8 cellular contexts compared by ENCODE assay signal in genomic region chr1:120665250-120665577, GRCh38. TPM values are rescaled to one million over a fixed set of nuclear protein-coding genes. Genes with fewer than 3 reads are reported as not detected.
A peak's percentile ranks its signal among the peaks of the same experiment; 100 is the strongest.
DNase-seq lines count a peak whose midpoint lies in the region; ATAC-seq and TF ChIP-seq lines count a peak whose summit lies in the region.
"Not testable (repeated sequence)": the region's sequence is repeated elsewhere in the genome, so short reads cannot be mapped to it uniquely, and the experiment has no call there.

No MANE protein-coding gene starts in this region.

- H3K27me3 Mint-ChIP-seq in nephron progenitor cell (ENCODE audit: low read depth, poor library complexity): not testable (repeated sequence)

- peak overlapping the region; percentile 89 for H3K4me3 Mint-ChIP-seq in nephron progenitor cell

- H3K27me3 ChIP-seq in IMR-90 (ENCODE audit: control insufficient read depth, insufficient read depth, low read length); body of pancreas: not testable (repeated sequence)

- not testable (repeated sequence) for H3K4ac ChIP-seq in IMR-90 (ENCODE audit: low read depth, low read length)

- not testable (repeated sequence) for TF ChIP-seq POLR2A in IMR-90 (IDR thresholded peaks at IDR 0.05; ENCODE audit: low read depth, low read length); body of pancreas (IDR thresholded peaks at IDR 0.05)

- not testable (repeated sequence) for H2BK15ac ChIP-seq in IMR-90 (ENCODE audit: low read depth, low read length)

- not testable (repeated sequence) for H4K20me1 ChIP-seq in IMR-90 (ENCODE audit: insufficient read depth, low read length)

- peak overlapping the region; percentile 45 for H3K27ac Mint-ChIP-seq in nephron progenitor cell

- H2BK5ac ChIP-seq in IMR-90 (ENCODE audit: low read depth, low read length, poor library complexity, severe bottlenecking): not testable (repeated sequence)

- not testable (repeated sequence) for H2AK9ac ChIP-seq in IMR-90 (replicated peaks; ENCODE audit: low read depth, low read length, poor library complexity)

- H2AFZ ChIP-seq in IMR-90 (replicated peaks; ENCODE audit: low read length, poor library complexity): not testable (repeated sequence)

- H3K27ac ChIP-seq in IMR-90 (ENCODE audit: insufficient read depth, low read length); body of pancreas: not testable (repeated sequence)

- not testable (repeated sequence) for H3K14ac ChIP-seq in IMR-90 (replicated peaks; ENCODE audit: low read depth, low read length)

- CTCF ChIA-PET in IMR-90 (lab: Yijun Ruan, JAX): not testable (repeated sequence)

- DNase-seq in AG10803 (ENCODE audit: low read depth); IMR-90; Right ventricle myocardium superior: not testable (repeated sequence)
- DNase-seq in activated CD8-positive, alpha-beta memory T cell treated with anti-CD3 and anti-CD28 coated beads for 24 hours: peak; percentile 55
- DNase-seq in body of pancreas: peak in 2 of 4 donors; percentile 9 to 49
- peak; percentile 33 for DNase-seq in nephron progenitor cell
- DNase-seq in stimulated activated CD4-positive, alpha-beta T cell treated with anti-CD3 and anti-CD28 coated beads, TNF-alpha, amount 100 ng/mL, for 24 hours (ENCODE audit: low read depth in 3 of 3): peak in 2 of 3 experiments; percentile 0 to 2

- H3K56ac ChIP-seq in IMR-90 (ENCODE audit: extremely low read depth, insufficient read depth, low read length): not testable (repeated sequence)

- H3K79me1 ChIP-seq in IMR-90 (ENCODE audit: low read depth in 1 of 2, low read length in 2 of 2): not testable (repeated sequence)

- H3K4me3 ChIP-seq in AG10803 (ENCODE audit: low read length) (peak overlapping the region; percentile 46), IMR-90 (ENCODE audit: insufficient read depth, low read depth, low read length) (peak overlapping the region; percentile 30; the same call in 1 of the 2 replicates)
- H3K4me3 ChIP-seq in body of pancreas: not testable (repeated sequence)

- peak; percentile 48 for ATAC-seq in GM21381 (IDR thresholded peaks at IDR 0.05; ENCODE audit: unreplicated experiment)
- ATAC-seq in IMR-90 (ENCODE audit: low read depth): peak; percentile 97
- peak; percentile 99 for ATAC-seq in body of pancreas
- ATAC-seq in Right ventricle myocardium superior (ENCODE audit: poor library complexity): peak; percentile 100

- H4K8ac ChIP-seq in IMR-90 (ENCODE audit: low read depth in 2 of 2, low read length in 2 of 2): not testable (repeated sequence)

- H3K9ac ChIP-seq in IMR-90 (ENCODE audit: low read depth, low read length): not testable (repeated sequence)

- not testable (repeated sequence) for H3K9me3 ChIP-seq in IMR-90 (ENCODE audit: control insufficient read depth, insufficient read depth, low read length); body of pancreas

- H3K23ac ChIP-seq in IMR-90 (ENCODE audit: low read depth, low read length): not testable (repeated sequence)

- H3K4me1 ChIP-seq in IMR-90 (ENCODE audit: control insufficient read depth, insufficient read depth, low read length); body of pancreas: not testable (repeated sequence)

- dilution Hi-C loops in IMR-90 (cut with HindIII; ENCODE audit: low sequenced_read_pairs, unreplicated experiment): not testable (repeated sequence)

- not testable (repeated sequence) for TF ChIP-seq CTCF in AG10803 (conservative IDR thresholded peaks at IDR 0.05; ENCODE audit: low read length); IMR-90 (conservative IDR thresholded peaks at IDR 0.05; ENCODE audit: low read depth, low read length); body of pancreas (IDR thresholded peaks at IDR 0.05); nephron progenitor cell (IDR thresholded peaks at IDR 0.05)

- not testable (repeated sequence) for TF ChIP-seq RAD21 in IMR-90 (IDR thresholded peaks at IDR 0.05; ENCODE audit: low read length)

- in situ Hi-C loops in IMR-90 (cut with MboI; ENCODE audit: low sequenced_read_pairs): not testable (repeated sequence)

- H4K91ac ChIP-seq in IMR-90 (ENCODE audit: insufficient read depth, low read depth, low read length): not testable (repeated sequence)

- H3K4me2 ChIP-seq in IMR-90 (ENCODE audit: low read depth, low read length): not testable (repeated sequence)

- not testable (repeated sequence) for H2BK120ac ChIP-seq in IMR-90 (ENCODE audit: low read depth, low read length)

- not testable (repeated sequence) for H3K18ac ChIP-seq in IMR-90 (ENCODE audit: low read depth, low read length)

- no CpG with 5 or more reads among the region's 33 CpGs for WGBS in IMR-90 (ENCODE audit: extremely low coverage in 2 of 2, insufficient read length in 1 of 2), 2 experiments
- no CpG with 5 or more reads among the region's 33 CpGs for WGBS in body of pancreas, 2 donors

- not testable (repeated sequence) for H2AK5ac ChIP-seq in IMR-90 (ENCODE audit: low read depth, low read length)

- H4K5ac ChIP-seq in IMR-90 (ENCODE audit: low read depth, low read length): not testable (repeated sequence)

- intact Hi-C loops in IMR-90 (cut with micrococcal nuclease); body of pancreas (cut with DNase I); Right ventricle myocardium superior (cut with DNase I): not testable (repeated sequence)

- not testable (repeated sequence) for H3K4me1 Mint-ChIP-seq in nephron progenitor cell

- not testable (repeated sequence) for H3K9me3 Mint-ChIP-seq in nephron progenitor cell

- H3K36me3 ChIP-seq in IMR-90 (ENCODE audit: control insufficient read depth, insufficient read depth, low read length); body of pancreas (replicated peaks in 1 of 2; ENCODE audit: insufficient read depth in 1 of 2, low read depth in 2 of 2): not testable (repeated sequence)

- not testable (repeated sequence) for BruUV-seq in IMR-90 (replicated peaks; lab: Mats Ljungman, UMichigan)

- POLR2A ChIA-PET in IMR-90 (lab: Charles Lee; ENCODE audit: unreplicated experiment): not testable (repeated sequence)

- not testable (repeated sequence) for H3K9me1 ChIP-seq in IMR-90 (ENCODE audit: insufficient read depth, low read length)

- not testable (repeated sequence) for H3K36me3 Mint-ChIP-seq in nephron progenitor cell (ENCODE audit: low read depth)

- not testable (repeated sequence) for H2BK20ac ChIP-seq in IMR-90 (ENCODE audit: low read depth, low read length)

RNA-seq across cellular contexts. Expression of gene NBPF26, which starts 58.5 kb away (rescaled TPM):
- total RNA-seq in IMR-90 (2012; rRNA removed) (13.1 and 15.8 TPM in 2 replicates), body of pancreas (10 to 100 TPM; 13.0 to 31.0 TPM), Right ventricle myocardium superior (0.30 TPM)
- 10.5 and 11.3 TPM in 2 replicates for polyA plus RNA-seq in IMR-90 (2012; rRNA removed)
- 4.5 and 5.3 TPM in 2 replicates for polyA plus RNA-seq in IMR-90 (2012; cell fraction: cytosol; rRNA removed)
- 18.0 and 67.5 TPM in 2 replicates for polyA plus RNA-seq in IMR-90 (2012; cell fraction: nucleus; rRNA removed; ENCODE audit: low replicate concordance)

Comparison
In these comparisons a context has a peak if more than half of its experiments do, and no peak if none do; other contexts are left out.
1. ATAC-seq: peak in every context shown above with its lines; median percentile 100 in Right ventricle myocardium superior; 99 in body of pancreas; 97 in IMR-90; 48 in GM21381.
2. RNA of gene NBPF26, which starts 58.5 kb away (total RNA-seq): 13.0 to 31.0 TPM in body of pancreas and 13.1 to 15.8 TPM in IMR-90; 0.30 TPM in Right ventricle myocardium superior (single experiment); every median in the first group is over 10 times any median in the second.